8 cellular contexts compared by ENCODE assay signal in the genomic region with DNA sequence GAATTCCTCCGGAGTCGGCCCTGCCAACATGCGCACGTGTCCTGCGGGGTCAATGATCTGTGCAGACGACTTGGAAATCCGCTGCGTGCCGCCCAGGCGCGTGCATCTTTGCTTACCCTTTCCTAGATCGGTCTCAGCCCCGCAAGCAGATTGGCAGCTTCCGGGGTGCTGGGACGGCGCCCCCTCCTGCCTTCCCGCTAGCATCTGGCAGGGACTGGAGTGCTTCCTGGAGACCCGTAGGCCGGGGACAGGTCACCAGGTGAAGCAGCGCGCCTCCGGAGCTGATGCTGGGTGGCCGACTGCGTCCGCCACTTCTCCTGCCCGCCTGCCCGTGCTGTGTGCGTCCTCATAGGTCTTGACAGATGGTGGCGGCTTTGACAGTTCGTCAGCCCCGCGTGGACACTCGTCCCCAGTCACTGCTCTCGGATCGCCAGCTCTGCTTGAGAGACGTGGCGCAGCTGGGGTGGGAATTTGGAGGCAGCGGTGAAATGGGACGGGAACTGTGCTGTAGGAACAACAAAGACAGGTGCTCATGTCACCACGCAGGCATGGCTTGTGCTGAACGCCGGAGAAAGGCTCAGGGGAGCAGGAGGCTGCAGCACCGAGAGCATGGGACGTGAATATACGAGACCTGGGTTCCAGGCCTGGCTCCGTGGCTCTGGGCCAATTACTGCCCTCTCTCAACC. TPM values are rescaled to one million over a fixed set of nuclear protein-coding genes. Genes with fewer than 3 reads are reported as not detected.
A peak's percentile ranks its signal among the peaks of the same experiment; 100 is the strongest.
DNase-seq lines count a peak whose midpoint lies in the region; ATAC-seq, FAIRE-seq and TF ChIP-seq lines count a peak whose summit lies in the region.

No MANE protein-coding gene starts in this region.

- no peak for FAIRE-seq in astrocyte (lab: Jason Lieb, UNC)

- peaks cover 4% of the 10 kb centered on the region for H3K9me3 Mint-ChIP-seq in astrocyte (ENCODE audit: unreplicated experiment)

- H4K20me1 ChIP-seq in Karpas-422 (ENCODE audit: insufficient read depth, low read depth, low read length) (no peaks in the 10 kb centered on the region), astrocyte (ENCODE audit: insufficient read depth, low read length) (no peaks in the 10 kb centered on the region), smooth muscle cell (ENCODE audit: low read depth) (no peaks in the 10 kb centered on the region)

- WGBS in smooth muscle cell (ENCODE audit: low lambda C conversion rate) = 5% methylated on average over 46 of the region's 46 CpGs

- TF ChIP-seq CTCF in astrocyte (IDR thresholded peaks at IDR 0.05; ENCODE audit: insufficient read depth, low read depth, low read length) (no peak), smooth muscle cell (IDR thresholded peaks at IDR 0.05; ENCODE audit: borderline replicate concordance, insufficient read depth, poor library complexity, severe bottlenecking) (no peak)

- peak overlapping the region; percentile 86 for H3K4me3 Mint-ChIP-seq in astrocyte (ENCODE audit: unreplicated experiment)

- H3K4me1 Mint-ChIP-seq in astrocyte (ENCODE audit: low read depth, unreplicated experiment) = peaks cover 4% of the 10 kb centered on the region

- H3K9me2 ChIP-seq in Karpas-422 (replicated peaks; ENCODE audit: insufficient read depth, low read length) = no peaks in the 10 kb centered on the region

- H3K79me2 ChIP-seq in Karpas-422 (ENCODE audit: low read length) (no peaks in the 10 kb centered on the region), astrocyte (ENCODE audit: insufficient read depth, low read length) (no peaks in the 10 kb centered on the region), smooth muscle cell (ENCODE audit: low read depth) (no peaks in the 10 kb centered on the region)

- H3K9me3 ChIP-seq in Karpas-422 (ENCODE audit: low read length) (no peaks in the 10 kb centered on the region), astrocyte (ENCODE audit: insufficient read depth, low read depth, low read length) (no peaks in the 10 kb centered on the region), smooth muscle cell (replicated peaks; ENCODE audit: low read depth) (no peaks in the 10 kb centered on the region)

- H3K4me2 ChIP-seq in Karpas-422 (ENCODE audit: low read depth, low read length, poor library complexity, severe bottlenecking) (peak overlapping the region; percentile 21), astrocyte (ENCODE audit: low read length) (peak overlapping the region; percentile 92), smooth muscle cell (peak overlapping the region; percentile 85)

- H3K4me1 ChIP-seq in Karpas-422 (ENCODE audit: low read length) (peaks cover 14% of the 10 kb centered on the region), astrocyte (ENCODE audit: insufficient read depth, low read length) (peaks cover 11% of the 10 kb centered on the region), smooth muscle cell (ENCODE audit: low read depth) (peaks cover 7% of the 10 kb centered on the region)

- in situ Hi-C loops in KBM-7 (cut with MboI; ENCODE audit: low pct_unique_long_range_greater_than_20kb, low sequenced_read_pairs) = no loop called here

- no peak overlapping the region for H3K9ac ChIP-seq in Karpas-422 (ENCODE audit: low read length)
- H3K9ac ChIP-seq in astrocyte (ENCODE audit: low read length) = no peak overlapping the region
- H3K9ac ChIP-seq in smooth muscle cell (ENCODE audit: low read depth) = no peak overlapping the region

- H3K4me3 ChIP-seq in Karpas-422 (ENCODE audit: low read length) (no peak overlapping the region), astrocyte (ENCODE audit: insufficient read depth, low read depth, low read length) (peak overlapping the region; percentile 57), smooth muscle cell (peak overlapping the region; percentile 53)

- ATAC-seq in GM21717 (IDR thresholded peaks at IDR 0.05; ENCODE audit: unreplicated experiment) = peak; percentile 40

- no peaks in the 10 kb centered on the region for H3K36me3 Mint-ChIP-seq in astrocyte (ENCODE audit: low read depth, unreplicated experiment)

- peak overlapping the region; percentile 62 for H3K27ac Mint-ChIP-seq in astrocyte (ENCODE audit: unreplicated experiment)

- peak; percentile 52 for DNase-seq in NCI-H146 (lab: John Stamatoyannopoulos, UW)
- no peak for DNase-seq in NCI-H146 treated with DMSO at 0.1 percent for 48 hours (lab: John Stamatoyannopoulos, UW; ENCODE audit: unreplicated experiment)
- DNase-seq in Karpas-422 = no peak
- no peak for DNase-seq in astrocyte (ENCODE audit: low read depth)
- DNase-seq in iPS-NIHi11 (ENCODE audit: low spot score) = peak; percentile 38
- DNase-seq in smooth muscle cell (lab: John Stamatoyannopoulos, UW; ENCODE audit: unreplicated experiment) = no peak
- DNase-seq in KBM-7 = no peak

- H3K36me3 ChIP-seq in Karpas-422 (ENCODE audit: insufficient read depth, low read length) (no peaks in the 10 kb centered on the region), astrocyte (ENCODE audit: insufficient read depth, low read length) (no peaks in the 10 kb centered on the region), smooth muscle cell (ENCODE audit: low read depth) (no peaks in the 10 kb centered on the region)

- no peaks in the 10 kb centered on the region for H3K27me3 ChIP-seq in Karpas-422 (ENCODE audit: low read length)
- H3K27me3 ChIP-seq in astrocyte (ENCODE audit: insufficient read depth, low read length) = peaks cover 32% of the 10 kb centered on the region
- H3K27me3 ChIP-seq in smooth muscle cell (ENCODE audit: low read depth) = peaks cover 75% of the 10 kb centered on the region

- H3K27me3 Mint-ChIP-seq in astrocyte (ENCODE audit: low read depth, unreplicated experiment) = peaks cover 74% of the 10 kb centered on the region

- H3K27ac ChIP-seq in Karpas-422 (ENCODE audit: low read length) = no peak overlapping the region
- no peak overlapping the region for H3K27ac ChIP-seq in astrocyte (ENCODE audit: low read depth, low read length)
- no peak overlapping the region for H3K27ac ChIP-seq in smooth muscle cell (ENCODE audit: low read depth)

- H3F3A ChIP-seq in smooth muscle cell (ENCODE audit: low read depth) = no peaks in the 10 kb centered on the region

- no peak overlapping the region for H2AFZ ChIP-seq in Karpas-422 (ENCODE audit: low read length)
- peak overlapping the region; percentile 90 for H2AFZ ChIP-seq in astrocyte (ENCODE audit: low read depth, low read length)
- peak overlapping the region; percentile 76 for H2AFZ ChIP-seq in smooth muscle cell (ENCODE audit: low read depth)

RNA-seq across cellular contexts. Expression of gene KCNK18, which starts 21.9 kb away (rescaled TPM):
- not detected in 2 replicates for total RNA-seq in Karpas-422 (2014; rRNA removed; shearing (Covaris generic); ENCODE audit: low replicate concordance)
- total RNA-seq in astrocyte = not detected in 2 replicates
- total RNA-seq in smooth muscle cell = not detected in 2 replicates
- polyA plus RNA-seq in smooth muscle cell = not detected in 2 replicates

RNA-seq across cellular contexts. Expression of gene VAX1, which starts 37.3 kb away (rescaled TPM):
- total RNA-seq in Karpas-422 (2014; rRNA removed; shearing (Covaris generic); ENCODE audit: low replicate concordance) = not detected in 2 replicates
- 0.34 and 0.62 TPM in 2 replicates for total RNA-seq in astrocyte
- total RNA-seq in smooth muscle cell = not detected in 2 replicates
- not detected in 2 replicates for polyA plus RNA-seq in smooth muscle cell

Comparison
In these comparisons a context has a peak if more than half of its experiments do, and no peak if none do; other contexts are left out.
1. DNase-seq: peak in NCI-H146 (single experiment) and iPS-NIHi11 (single experiment); none in NCI-H146 treated with DMSO at 0.1 percent for 48 hours (single experiment), Karpas-422 (single experiment), astrocyte (single experiment), smooth muscle cell (single experiment) and KBM-7 (single experiment).
2. H3K4me2 ChIP-seq: peak in every context shown above with its lines; median percentile 92 in astrocyte; 85 in smooth muscle cell; 21 in Karpas-422.